Comparison of ENCODE assay signal across 20 cellular contexts in genomic region chr13:110485604-110486003, GRCh38.
DNase-seq lines count a peak whose midpoint lies in the region; ATAC-seq, FAIRE-seq and TF ChIP-seq lines count a peak whose summit lies in the region.
"Had no signal": no experiment of that assay in that cellular context is flagged by ENCODE, and none has a peak within 500 bp of the region (broad histone marks: within the 10 kb centered on the region; RNA-seq: fewer than 3 reads in every experiment).

No MANE protein-coding gene starts in this region.

- CTCF ChIA-PET in HepG2 (lab: Yijun Ruan, JAX; ENCODE audit: low intra/inter-chr PET ratio, low total read pairs), result no interaction called here

- H3K36me3 Mint-ChIP-seq in chondrocyte (ENCODE audit: low read depth), result peaks cover 59% of the 10 kb centered on the region
- H3K36me3 Mint-ChIP-seq: CD14-positive monocyte had no signal

- no peak overlapping the region for H2AFZ ChIP-seq in HepG2 (ENCODE audit: low read length)

- TF ChIP-seq CTCF in HepG2 (CRISPR knock-in tag; IDR thresholded peaks at IDR 0.05), result no peak
- TF ChIP-seq CTCF in right lobe of liver (IDR thresholded peaks at IDR 0.05), result no peak
- no peak for TF ChIP-seq CTCF in chondrocyte (IDR thresholded peaks at IDR 0.05)
- TF ChIP-seq CTCF in kidney epithelial cell (IDR thresholded peaks at IDR 0.05; ENCODE audit: insufficient read depth, low read length, poor library complexity, severe bottlenecking), result no peak

- H3K4me1 ChIP-seq in HepG2 (ENCODE audit: insufficient read depth, low read length) (peaks cover 72% of the 10 kb centered on the region), right lobe of liver (no peaks in the 10 kb centered on the region), small intestine (ENCODE audit: control insufficient read depth in 2 of 2, insufficient read depth in 1 of 2, low read depth in 1 of 2, low read length in 1 of 2) (no peaks in the 10 kb centered on the region)
- H3K4me1 ChIP-seq: ascending aorta, spleen had no signal

- H3K4me1 Mint-ChIP-seq in chondrocyte (ENCODE audit: low read depth), result peaks cover 18% of the 10 kb centered on the region
- H3K4me1 Mint-ChIP-seq: CD14-positive monocyte had no signal

- H4K20me1 ChIP-seq in HepG2 (ENCODE audit: insufficient read depth, low read length), result no peaks in the 10 kb centered on the region

- ATAC-seq in HepG2, result peak; percentile 86
- no peak for ATAC-seq in right lobe of liver
- ATAC-seq: activated CD8-positive, alpha-beta T cell treated with anti-CD3 and anti-CD28 coated beads, Interleukin-2, amount 10 ng/mL, durations not matched to agents 7 days and 5 days; mucosa of descending colon; PC-3 had no signal

- H3K27me3 ChIP-seq in HepG2 (ENCODE audit: control insufficient read depth in 1 of 2, insufficient read depth in 2 of 2, low read length in 2 of 2), result peaks cover 0 to 21% of the 10 kb centered on the region in 2 experiments; a peak in 3 of 5 replicates
- H3K27me3 ChIP-seq in right lobe of liver, result no peaks in the 10 kb centered on the region
- no peaks in the 10 kb centered on the region for H3K27me3 ChIP-seq in kidney epithelial cell (ENCODE audit: control insufficient read depth, insufficient read depth, low read length)
- H3K27me3 ChIP-seq in small intestine (ENCODE audit: control insufficient read depth in 2 of 2, insufficient read depth in 2 of 2, low read length in 2 of 2), result no peaks in the 10 kb centered on the region
- H3K27me3 ChIP-seq: ascending aorta, ovary, spleen had no signal

- peak overlapping the region; percentile 51 for H3K9ac ChIP-seq in HepG2 (ENCODE audit: insufficient read depth, low read depth, low read length)

- H3K9me3 Mint-ChIP-seq in chondrocyte (ENCODE audit: low read depth), result no peaks in the 10 kb centered on the region
- H3K9me3 Mint-ChIP-seq: activated T-helper 2 cell treated with anti-CD3 and anti-CD28 coated beads, Interferon-gamma antibody, Interleukin-2, Interleukin-4, amounts not matched to agents 10 μg/mL and 5 μg/mL and 100 μg/mL, durations not matched to agents 14 hours and 24 hours and 36 hours; CD14-positive monocyte; stimulated activated naive CD8-positive, alpha-beta T cell treated with anti-CD3 and anti-CD28 coated beads, Interleukin-15, Interleukin-2, amounts not matched to agents 100 ng/mL and 50 ng/mL, for 24 hours had no signal

- no peak for TF ChIP-seq RAD21 in HepG2 (CRISPR knock-in tag; IDR thresholded peaks at IDR 0.05)

- POLR2A ChIA-PET in HepG2 (lab: Yijun Ruan, JAX), result no interaction called here

- H3K4me3 ChIP-seq in HepG2 (replicated peaks in 1 of 3; ENCODE audit: insufficient read depth in 1 of 3, low read depth in 2 of 3, low read length in 3 of 3), result peak overlapping the region in 2 of 3 experiments; percentile 14 to 20; a peak in 2 of 6 replicates
- no peak overlapping the region for H3K4me3 ChIP-seq in right lobe of liver
- H3K4me3 ChIP-seq in kidney epithelial cell (ENCODE audit: low read depth, low read length), result no peak overlapping the region
- H3K4me3 ChIP-seq in small intestine (ENCODE audit: low read depth in 1 of 2, low read length in 2 of 2), result no peak overlapping the region
- H3K4me3 ChIP-seq: ascending aorta, mucosa of descending colon, ovary, spleen had no signal

- H3K27me3 Mint-ChIP-seq in chondrocyte (ENCODE audit: low read depth), result no peaks in the 10 kb centered on the region

- H3K9me3 ChIP-seq in HepG2 (ENCODE audit: low read length) (no peaks in the 10 kb centered on the region), right lobe of liver (no peaks in the 10 kb centered on the region), small intestine (ENCODE audit: control insufficient read depth, low read depth) (no peaks in the 10 kb centered on the region)
- H3K9me3 ChIP-seq: ascending aorta, mucosa of descending colon, ovary, spleen had no signal

- peak overlapping the region; percentile 63 for H3K4me2 ChIP-seq in HepG2 (ENCODE audit: low read depth, low read length)

- no peak for TF ChIP-seq POLR2A in HepG2 (IDR thresholded peaks at IDR 0.05; ENCODE audit: insufficient read depth in 1 of 2, low read depth in 2 of 2, low read length in 2 of 2)
- TF ChIP-seq POLR2A in right lobe of liver (IDR thresholded peaks at IDR 0.05), result no peak

- H3K79me2 ChIP-seq in HepG2 (ENCODE audit: insufficient read depth, low read length), result no peaks in the 10 kb centered on the region

- FAIRE-seq in HepG2 (lab: Jason Lieb, UNC) (no peak), small intestine (lab: Jason Lieb, UNC) (no peak)
- FAIRE-seq: A204.1 had no signal

- H3K4me3 Mint-ChIP-seq in chondrocyte (ENCODE audit: unreplicated experiment), result no peak overlapping the region
- H3K4me3 Mint-ChIP-seq: activated CD8-positive, alpha-beta T cell treated with anti-CD3 and anti-CD28 coated beads, Interleukin-2, amount 10 ng/mL, durations not matched to agents 7 days and 5 days; CD14-positive monocyte; stimulated activated naive CD8-positive, alpha-beta T cell treated with anti-CD3 and anti-CD28 coated beads, Interleukin-15, Interleukin-2, amounts not matched to agents 100 ng/mL and 50 ng/mL, for 24 hours had no signal

- 0% methylated on average over 3 of the region's 9 CpGs for WGBS in HepG2 (ENCODE audit: low lambda C conversion rate)
- WGBS in right lobe of liver (ENCODE audit: insufficient coverage, low coverage, low lambda C conversion rate, missing lambda C conversion rate), result 20% methylated on average over 1 of the region's 9 CpGs
- WGBS in small intestine, 3 donors, result 75 to 86% (median 76%) methylated on average over 9 of the region's 9 CpGs

- in situ Hi-C loops in HepG2 (cut with HindIII; ENCODE audit: extremely low pct_ligation_motif_present, low pct_unique_long_range_greater_than_20kb), result no loop called here

- H3K27ac ChIP-seq in HepG2 (ENCODE audit: extremely low read length, insufficient read depth, low read length), result peak overlapping the region; percentile 7
- H3K27ac ChIP-seq in right lobe of liver, result no peak overlapping the region
- H3K27ac ChIP-seq in small intestine (ENCODE audit: low read depth in 1 of 2, low read length in 1 of 2), result no peak overlapping the region
- H3K27ac ChIP-seq: ascending aorta, ovary, spleen had no signal

- DNase-seq in HepG2 (ENCODE audit: low spot score) (peak; percentile 91), right lobe of liver (no peak), chondrocyte (ENCODE audit: low spot score) (no peak), kidney epithelial cell (ENCODE audit: low read depth) (peak; percentile 43), NCI-H187 (lab: John Stamatoyannopoulos, UW) (no peak), pons (ENCODE audit: low spot score) (no peak), small intestine (no peak)
- DNase-seq in stimulated activated CD4-positive, alpha-beta T cell treated with anti-CD3 and anti-CD28 coated beads, Interleukin-4, amount 100 ng/mL, for 24 hours, result no peak
- DNase-seq: activated CD8-positive, alpha-beta T cell treated with anti-CD3 and anti-CD28 coated beads, Interleukin-2, amount 10 ng/mL, durations not matched to agents 7 days and 5 days; mucosa of descending colon; NCI-H1436; NCI-H510A; ovary; PC-3; spleen had no signal

- BruUV-seq in HepG2 (replicated peaks; lab: Mats Ljungman, UMichigan), result no TSS peak

- intact Hi-C loops in HepG2 (cut with micrococcal nuclease; ENCODE audit: unreplicated experiment) (no loop called here), right lobe of liver (cut with DNase I) (no loop called here)

- peak; percentile 59 to 61; a peak in 3 of 4 replicates for TF ChIP-seq EP300 in HepG2 (IDR thresholded peaks at IDR 0.05; ENCODE audit: low read depth in 2 of 2, low read length in 2 of 2)
- peak; percentile 64; the same call in 1 of the 2 replicates for TF ChIP-seq EP300 in HepG2 (CRISPR knock-in tag; IDR thresholded peaks at IDR 0.05; ENCODE audit: borderline replicate concordance)

- H3K36me3 ChIP-seq in HepG2 (replicated peaks in 1 of 2; ENCODE audit: control insufficient read depth in 1 of 2, insufficient read depth in 2 of 2, low read length in 2 of 2) (no peaks in the 10 kb centered on the region), right lobe of liver (no peaks in the 10 kb centered on the region), kidney epithelial cell (ENCODE audit: control insufficient read depth, insufficient read depth, low read length) (peaks cover 10% of the 10 kb centered on the region), small intestine (ENCODE audit: control insufficient read depth in 2 of 2, insufficient read depth in 2 of 2, low read length in 2 of 2) (peaks cover 0 to 4% of the 10 kb centered on the region in 2 donors)
- H3K36me3 ChIP-seq: ovary had no signal

- H3K27ac Mint-ChIP-seq in chondrocyte (ENCODE audit: unreplicated experiment), result peak overlapping the region; percentile 49
- H3K27ac Mint-ChIP-seq: activated CD8-positive, alpha-beta T cell treated with anti-CD3 and anti-CD28 coated beads, Interleukin-2, amount 10 ng/mL, durations not matched to agents 7 days and 5 days; activated T-helper 2 cell treated with anti-CD3 and anti-CD28 coated beads, Interferon-gamma antibody, Interleukin-2, Interleukin-4, amounts not matched to agents 10 μg/mL and 5 μg/mL and 100 μg/mL, durations not matched to agents 14 hours and 24 hours and 36 hours; stimulated activated naive CD8-positive, alpha-beta T cell treated with anti-CD3 and anti-CD28 coated beads, Interleukin-15, Interleukin-2, amounts not matched to agents 100 ng/mL and 50 ng/mL, for 24 hours had no signal

TF ChIP-seq in HepG2, 621 proteins besides CTCF, POLR2A, EP300 and RAD21 (continues in another document):
- TF ChIP-seq MED1 (CRISPR knock-in tag; IDR thresholded peaks at IDR 0.05) (peak; percentile 68; the same call in 1 of the 2 replicates), ZNF605 (CRISPR knock-in tag; IDR thresholded peaks at IDR 0.05) (no peak), SPEN (CRISPR knock-in tag; IDR thresholded peaks at IDR 0.05; ENCODE audit: low read depth) (no peak), SRSF4 (IDR thresholded peaks at IDR 0.05; ENCODE audit: low read depth, low read length, poor library complexity, severe bottlenecking) (no peak), MATR3 (CRISPR knock-in tag; IDR thresholded peaks at IDR 0.05) (no peak), ZNF225 (CRISPR knock-in tag; IDR thresholded peaks at IDR 0.05) (no peak), ZSCAN9 (CRISPR knock-in tag; IDR thresholded peaks at IDR 0.05; ENCODE audit: borderline replicate concordance) (peak; percentile 44; the same call in 1 of the 2 replicates), IKZF5 (CRISPR knock-in tag; IDR thresholded peaks at IDR 0.05) (peak; percentile 60; the same call in 1 of the 2 replicates), ZNF775 (CRISPR knock-in tag; IDR thresholded peaks at IDR 0.05; ENCODE audit: borderline replicate concordance) (no peak)

Comparison
In these comparisons a context has a peak if more than half of its experiments do, and no peak if none do; other contexts are left out.
1. DNase-seq: peak in HepG2 (single experiment) and kidney epithelial cell (single experiment); none in right lobe of liver (0 of 3), chondrocyte (single experiment), stimulated activated CD4-positive, alpha-beta T cell treated with anti-CD3 and anti-CD28 coated beads, Interleukin-4, amount 100 ng/mL, for 24 hours (single experiment), NCI-H187 (0 of 2), pons (single experiment) and small intestine (single experiment).
2. H3K4me3 ChIP-seq: peak in HepG2 (2 of 3); none in right lobe of liver (0 of 3), kidney epithelial cell (single experiment) and small intestine (0 of 2).